Comparison of ENCODE assay signal across 15 cellular contexts in genomic region chr19:47480658-47481057, GRCh38. TPM values are rescaled to one million over a fixed set of nuclear protein-coding genes. Genes with fewer than 3 reads are reported as not detected.
DNase-seq lines count a peak whose midpoint lies in the region; ATAC-seq and TF ChIP-seq lines count a peak whose summit lies in the region.
"Had no signal": no experiment of that assay in that cellular context is flagged by ENCODE, and none has a peak within 500 bp of the region (broad histone marks: within the 10 kb centered on the region; RNA-seq: fewer than 3 reads in every experiment).

No MANE protein-coding gene starts in this region.

- H3K9me3 Mint-ChIP-seq in activated T-cell treated with anti-CD3 and anti-CD28 coated beads, Interleukin-2, amount 50 U/mL, for 72 hours = no peaks in the 10 kb centered on the region
- H3K9me3 Mint-ChIP-seq in activated T-cell treated with anti-CD3 and anti-CD28 coated beads, Interleukin-2, amount 50 U/mL, for 4 hours = no peaks in the 10 kb centered on the region
- no peaks in the 10 kb centered on the region for H3K9me3 Mint-ChIP-seq in dendritic cell treated with granulocyte-macrophage colony-stimulating factor and Interleukin-4, amounts not matched to agents 40 ng/mL and 50 ng/mL, for 4 days
- no peaks in the 10 kb centered on the region for H3K9me3 Mint-ChIP-seq in nephron
- H3K9me3 Mint-ChIP-seq in progenitor cell of endocrine pancreas (ENCODE audit: low read depth) = no peaks in the 10 kb centered on the region
- H3K9me3 Mint-ChIP-seq: CD4-positive, CD25-positive, alpha-beta regulatory T cell; IgD-negative memory B cell had no signal

- peaks cover 20% of the 10 kb centered on the region for H3K4me1 Mint-ChIP-seq in activated T-cell treated with anti-CD3 and anti-CD28 coated beads, Interleukin-2, amount 50 U/mL, for 72 hours (ENCODE audit: low read depth)
- H3K4me1 Mint-ChIP-seq in activated T-cell treated with anti-CD3 and anti-CD28 coated beads, Interleukin-2, amount 50 U/mL, for 4 hours (ENCODE audit: low read depth) = peaks cover 18% of the 10 kb centered on the region
- H3K4me1 Mint-ChIP-seq in dendritic cell treated with granulocyte-macrophage colony-stimulating factor and Interleukin-4, amounts not matched to agents 40 ng/mL and 50 ng/mL, for 4 days (ENCODE audit: low read depth) = peaks cover 36% of the 10 kb centered on the region
- H3K4me1 Mint-ChIP-seq in nephron = peaks cover 18% of the 10 kb centered on the region
- peaks cover 8% of the 10 kb centered on the region for H3K4me1 Mint-ChIP-seq in progenitor cell of endocrine pancreas (ENCODE audit: low read depth)

- peak overlapping the region; percentile 33 for H3K27ac Mint-ChIP-seq in activated T-cell treated with anti-CD3 and anti-CD28 coated beads, Interleukin-2, amount 50 U/mL, for 72 hours
- H3K27ac Mint-ChIP-seq in dendritic cell treated with granulocyte-macrophage colony-stimulating factor and Interleukin-4, amounts not matched to agents 40 ng/mL and 50 ng/mL, for 4 days = peak overlapping the region; percentile 24
- H3K27ac Mint-ChIP-seq in nephron (no peak overlapping the region), progenitor cell of endocrine pancreas (no peak overlapping the region)
- H3K27ac Mint-ChIP-seq: B cell; CD4-positive, CD25-positive, alpha-beta regulatory T cell had no signal

- no peak for DNase-seq in activated T-cell treated with anti-CD3 and anti-CD28 coated beads, Interleukin-2, amount 50 U/mL, for 72 hours
- no peak for DNase-seq in activated T-cell treated with anti-CD3 and anti-CD28 coated beads, Interleukin-2, amount 50 U/mL, for 4 hours
- DNase-seq in dedifferentiated amniotic fluid mesenchymal stem cell (ENCODE audit: extremely low spot score) = no peak
- no peak for DNase-seq in progenitor cell of endocrine pancreas (ENCODE audit: low spot score, unreplicated experiment)
- no peak for DNase-seq in NCI-H2227 treated with DMSO at 0.1 percent for 48 hours (lab: John Stamatoyannopoulos, UW)
- DNase-seq: CD4-positive, CD25-positive, alpha-beta regulatory T cell; NCI-H1105; NCI-H1694 treated with DMSO at 0.1 percent for 48 hours; OCI-M1; SIG-M5 had no signal

- intact Hi-C loops in dendritic cell treated with granulocyte-macrophage colony-stimulating factor and Interleukin-4, amounts not matched to agents 40 ng/mL and 50 ng/mL, for 4 days (cut with micrococcal nuclease) = loop anchor here (10.0 kb wide), 1 partner anchor 46 kb away; no protein-coding TSS in a partner anchor

- peaks cover 2 to 6% of the 10 kb centered on the region in 2 donors for H3K36me3 Mint-ChIP-seq in activated T-cell treated with anti-CD3 and anti-CD28 coated beads, Interleukin-2, amount 50 U/mL, for 72 hours (ENCODE audit: insufficient read depth in 2 of 2)
- H3K36me3 Mint-ChIP-seq in activated T-cell treated with anti-CD3 and anti-CD28 coated beads, Interleukin-2, amount 50 U/mL, for 4 hours (ENCODE audit: insufficient read depth) = peaks cover 1% of the 10 kb centered on the region
- H3K36me3 Mint-ChIP-seq in dendritic cell treated with granulocyte-macrophage colony-stimulating factor and Interleukin-4, amounts not matched to agents 40 ng/mL and 50 ng/mL, for 4 days (ENCODE audit: low read depth) = peaks cover 13% of the 10 kb centered on the region
- H3K36me3 Mint-ChIP-seq in nephron (ENCODE audit: low read depth) (no peaks in the 10 kb centered on the region), progenitor cell of endocrine pancreas (ENCODE audit: insufficient read depth) (no peaks in the 10 kb centered on the region)
- H3K36me3 Mint-ChIP-seq: CD4-positive, CD25-positive, alpha-beta regulatory T cell had no signal

- TF ChIP-seq CTCF in nephron (IDR thresholded peaks at IDR 0.05; ENCODE audit: unreplicated experiment in 3 of 3) (no peak), progenitor cell of endocrine pancreas (IDR thresholded peaks at IDR 0.05; ENCODE audit: unreplicated experiment) (no peak)

- no peak for ATAC-seq in activated T-cell treated with anti-CD3 and anti-CD28 coated beads, Interleukin-2, amount 50 U/mL, for 72 hours (replicated peaks in 1 of 2)
- no peak for ATAC-seq in activated T-cell treated with anti-CD3 and anti-CD28 coated beads, Interleukin-2, amount 50 U/mL, for 4 hours
- ATAC-seq in GM21526 (IDR thresholded peaks at IDR 0.05; ENCODE audit: low FRiP score, unreplicated experiment) = no peak

- no peaks in the 10 kb centered on the region for H3K27me3 Mint-ChIP-seq in activated T-cell treated with anti-CD3 and anti-CD28 coated beads, Interleukin-2, amount 50 U/mL, for 72 hours (ENCODE audit: low read depth)
- H3K27me3 Mint-ChIP-seq in activated T-cell treated with anti-CD3 and anti-CD28 coated beads, Interleukin-2, amount 50 U/mL, for 4 hours (ENCODE audit: low read depth) = no peaks in the 10 kb centered on the region
- peaks cover 8% of the 10 kb centered on the region for H3K27me3 Mint-ChIP-seq in dendritic cell treated with granulocyte-macrophage colony-stimulating factor and Interleukin-4, amounts not matched to agents 40 ng/mL and 50 ng/mL, for 4 days
- H3K27me3 Mint-ChIP-seq in nephron (ENCODE audit: low read depth) = peaks cover 33% of the 10 kb centered on the region
- peaks cover 16% of the 10 kb centered on the region for H3K27me3 Mint-ChIP-seq in progenitor cell of endocrine pancreas
- H3K27me3 Mint-ChIP-seq: B cell; CD4-positive, CD25-positive, alpha-beta regulatory T cell had no signal

- no peak overlapping the region for H3K4me3 Mint-ChIP-seq in activated T-cell treated with anti-CD3 and anti-CD28 coated beads, Interleukin-2, amount 50 U/mL, for 72 hours
- no peak overlapping the region for H3K4me3 Mint-ChIP-seq in activated T-cell treated with anti-CD3 and anti-CD28 coated beads, Interleukin-2, amount 50 U/mL, for 4 hours
- peak overlapping the region; percentile 51 for H3K4me3 Mint-ChIP-seq in dendritic cell treated with granulocyte-macrophage colony-stimulating factor and Interleukin-4, amounts not matched to agents 40 ng/mL and 50 ng/mL, for 4 days
- peak overlapping the region in 2 of 3 experiments; percentile 27 to 40 for H3K4me3 Mint-ChIP-seq in nephron
- no peak overlapping the region for H3K4me3 Mint-ChIP-seq in progenitor cell of endocrine pancreas (ENCODE audit: low read depth)
- H3K4me3 Mint-ChIP-seq: B cell had no signal

RNA-seq across cellular contexts. Expression of gene KPTN, which starts 3.4 kb away (rescaled TPM):
- 10 to 100 TPM in 1 of 2 donors, 1 to 10 TPM in 1; 7.2 to 10.5 TPM for total RNA-seq in activated T-cell treated with anti-CD3 and anti-CD28 coated beads, Interleukin-2, amount 50 U/mL, for 72 hours
- 10 to 100 TPM; 12.3 to 17.4 (median 14.9) TPM for total RNA-seq in activated T-cell treated with anti-CD3 and anti-CD28 coated beads, Interleukin-2, amount 50 U/mL, for 4 hours
- total RNA-seq in progenitor cell of endocrine pancreas = 29.9 and 30.5 TPM in 2 replicates

RNA-seq across cellular contexts. Expression of gene SLC8A2, which starts 9.0 kb away (rescaled TPM):
- total RNA-seq in activated T-cell treated with anti-CD3 and anti-CD28 coated beads, Interleukin-2, amount 50 U/mL, for 72 hours = under 1 TPM; 0.17 to 0.97 TPM
- total RNA-seq in activated T-cell treated with anti-CD3 and anti-CD28 coated beads, Interleukin-2, amount 50 U/mL, for 4 hours = under 1 TPM in 1 of 3 donors, not detected in 2; 0.05 TPM
- total RNA-seq in progenitor cell of endocrine pancreas = 1.2 and 1.4 TPM in 2 replicates
- total RNA-seq: B cell; CD4-positive, CD25-positive, alpha-beta regulatory T cell had no signal

RNA-seq across cellular contexts. Expression of gene NAPA, which starts 34.2 kb away (rescaled TPM):
- 10 to 100 TPM; 64.4 to 71.5 TPM for total RNA-seq in activated T-cell treated with anti-CD3 and anti-CD28 coated beads, Interleukin-2, amount 50 U/mL, for 72 hours
- total RNA-seq in activated T-cell treated with anti-CD3 and anti-CD28 coated beads, Interleukin-2, amount 50 U/mL, for 4 hours = 100 to 1,000 TPM in 2 of 3 donors, 10 to 100 TPM in 1; 94.5 to 106 (median 106) TPM
- 77.8 and 80.0 TPM in 2 replicates for total RNA-seq in progenitor cell of endocrine pancreas

Comparison
In these comparisons a context has a peak if more than half of its experiments do, and no peak if none do; other contexts are left out.
1. H3K27ac Mint-ChIP-seq: peak in activated T-cell treated with anti-CD3 and anti-CD28 coated beads, Interleukin-2, amount 50 U/mL, for 72 hours (single experiment) and dendritic cell treated with granulocyte-macrophage colony-stimulating factor and Interleukin-4, amounts not matched to agents 40 ng/mL and 50 ng/mL, for 4 days (single experiment); none in nephron (0 of 3) and progenitor cell of endocrine pancreas (single experiment).
2. H3K4me3 Mint-ChIP-seq: peak in dendritic cell treated with granulocyte-macrophage colony-stimulating factor and Interleukin-4, amounts not matched to agents 40 ng/mL and 50 ng/mL, for 4 days (single experiment) and nephron (2 of 3); none in activated T-cell treated with anti-CD3 and anti-CD28 coated beads, Interleukin-2, amount 50 U/mL, for 72 hours (0 of 2), activated T-cell treated with anti-CD3 and anti-CD28 coated beads, Interleukin-2, amount 50 U/mL, for 4 hours (single experiment) and progenitor cell of endocrine pancreas (single experiment).